In genomic region chr3:149151843-149152242, GRCh38 we compare ENCODE assay signal across 12 cellular contexts. TPM values are rescaled to one million over a fixed set of nuclear protein-coding genes. Genes with fewer than 3 reads are reported as not detected.
DNase-seq lines count a peak whose midpoint lies in the region; ATAC-seq lines count a peak whose summit lies in the region.
"Had no signal": no experiment of that assay in that cellular context is flagged by ENCODE, and none has a peak within 500 bp of the region (broad histone marks: within the 10 kb centered on the region; RNA-seq: fewer than 3 reads in every experiment).

No MANE protein-coding gene starts in this region.

- peaks cover 11% of the 10 kb centered on the region for H3K36me3 ChIP-seq in SK-N-MC (ENCODE audit: insufficient read depth, low read length)

- H3K4me3 ChIP-seq in SK-N-MC, result no peak overlapping the region
- H3K4me3 ChIP-seq: gastroesophageal sphincter, skin epidermis had no signal

- ATAC-seq in left ventricle myocardium superior, result peak; percentile 68
- ATAC-seq in Right ventricle myocardium superior (ENCODE audit: poor library complexity), result no peak
- no peak for ATAC-seq in HG03175 (IDR thresholded peaks at IDR 0.05; ENCODE audit: unreplicated experiment)
- ATAC-seq: gastroesophageal sphincter, HCT116 had no signal

- intact Hi-C loops in left ventricle myocardium superior (cut with micrococcal nuclease) (no loop called here), Right ventricle myocardium superior (cut with DNase I) (no loop called here)

- DNase-seq in left ventricle myocardium superior (no peak), Right ventricle myocardium superior (no peak), SK-N-MC (ENCODE audit: low read depth, low spot score) (no peak), foreskin melanocyte (peak; percentile 22), DMS 273 treated with DMSO at 0.1 percent for 48 hours (lab: John Stamatoyannopoulos, UW) (no peak), HuH-7.5 (ENCODE audit: low spot score) (no peak)
- no peak for DNase-seq in stimulated activated CD4-positive, alpha-beta T cell treated with anti-CD3 and anti-CD28 coated beads, Interleukin-2, amount 100 ng/mL, for 24 hours
- DNase-seq: DMS153 had no signal

- H3K9me3 ChIP-seq in SK-N-MC (ENCODE audit: low read depth, low read length), result no peaks in the 10 kb centered on the region
- H3K9me3 ChIP-seq: gastroesophageal sphincter had no signal

- H3K9ac ChIP-seq in SK-N-MC (ENCODE audit: insufficient read length), result no peak overlapping the region

- 0 out of 2 replicates have a peak overlapping the region, but pooled peaks have one; percentile 21 for H3K27ac ChIP-seq in SK-N-MC
- H3K27ac ChIP-seq: gastroesophageal sphincter had no signal

RNA-seq across cellular contexts. Expression of gene HPS3, which starts 22.4 kb away (rescaled TPM):
- total RNA-seq in left ventricle myocardium superior (5.8 TPM), Right ventricle myocardium superior (5.2 TPM)
